Comparison of ENCODE assay signal across 1 cellular context in the genomic region with DNA sequence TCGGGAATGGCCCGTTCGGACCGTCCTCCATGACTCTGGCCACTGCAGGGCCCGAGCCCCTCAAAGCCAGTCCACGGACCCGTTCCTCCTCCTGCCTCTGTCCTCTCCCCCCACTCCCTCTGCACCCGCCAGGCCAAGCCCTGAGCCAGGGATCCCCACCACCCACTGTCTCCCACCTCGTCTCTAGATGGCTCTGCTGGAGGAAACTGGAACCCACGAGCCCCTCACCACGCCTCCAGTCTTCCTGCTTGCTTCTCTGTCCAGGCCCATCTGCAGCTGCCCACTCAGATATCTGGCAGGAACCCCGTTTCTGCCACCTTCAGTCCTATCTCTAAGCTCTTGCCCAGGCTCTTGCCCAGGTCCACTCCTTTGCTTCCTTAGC.
TF ChIP-seq lines count a peak whose summit lies in the region.

No MANE protein-coding gene starts in this region.

TF ChIP-seq in K562, 482 proteins besides CTCF, POLR2A, EP300 and RAD21:
- TF ChIP-seq XRCC5 (IDR thresholded peaks at IDR 0.05; ENCODE audit: low read depth, low read length) (no peak), TSC22D4 (tag; IDR thresholded peaks at IDR 0.05) (no peak), HMGN3 (IDR thresholded peaks at IDR 0.05; ENCODE audit: borderline replicate concordance, extremely low read depth, insufficient read length, low read depth, low read length) (peak; percentile 7), TFAM (CRISPR knock-in tag; conservative IDR thresholded peaks at IDR 0.05) (no peak), KLF6 (CRISPR knock-in tag; IDR thresholded peaks at IDR 0.05; ENCODE audit: borderline replicate concordance) (no peak), ZKSCAN3 (CRISPR knock-in tag; IDR thresholded peaks at IDR 0.05) (no peak), CREM (IDR thresholded peaks at IDR 0.05; ENCODE audit: low read depth) (no peak), MAZ (CRISPR knock-in tag; conservative IDR thresholded peaks at IDR 0.05 in 1 of 2, IDR thresholded peaks at IDR 0.05 in 1 of 2) (no peak), ZNF316 (IDR thresholded peaks at IDR 0.05) (peak; percentile 14; the same call in 1 of the 2 replicates), STAT6 (CRISPR knock-in tag; IDR thresholded peaks at IDR 0.05) (no peak)
- TF ChIP-seq, protein P1, sequence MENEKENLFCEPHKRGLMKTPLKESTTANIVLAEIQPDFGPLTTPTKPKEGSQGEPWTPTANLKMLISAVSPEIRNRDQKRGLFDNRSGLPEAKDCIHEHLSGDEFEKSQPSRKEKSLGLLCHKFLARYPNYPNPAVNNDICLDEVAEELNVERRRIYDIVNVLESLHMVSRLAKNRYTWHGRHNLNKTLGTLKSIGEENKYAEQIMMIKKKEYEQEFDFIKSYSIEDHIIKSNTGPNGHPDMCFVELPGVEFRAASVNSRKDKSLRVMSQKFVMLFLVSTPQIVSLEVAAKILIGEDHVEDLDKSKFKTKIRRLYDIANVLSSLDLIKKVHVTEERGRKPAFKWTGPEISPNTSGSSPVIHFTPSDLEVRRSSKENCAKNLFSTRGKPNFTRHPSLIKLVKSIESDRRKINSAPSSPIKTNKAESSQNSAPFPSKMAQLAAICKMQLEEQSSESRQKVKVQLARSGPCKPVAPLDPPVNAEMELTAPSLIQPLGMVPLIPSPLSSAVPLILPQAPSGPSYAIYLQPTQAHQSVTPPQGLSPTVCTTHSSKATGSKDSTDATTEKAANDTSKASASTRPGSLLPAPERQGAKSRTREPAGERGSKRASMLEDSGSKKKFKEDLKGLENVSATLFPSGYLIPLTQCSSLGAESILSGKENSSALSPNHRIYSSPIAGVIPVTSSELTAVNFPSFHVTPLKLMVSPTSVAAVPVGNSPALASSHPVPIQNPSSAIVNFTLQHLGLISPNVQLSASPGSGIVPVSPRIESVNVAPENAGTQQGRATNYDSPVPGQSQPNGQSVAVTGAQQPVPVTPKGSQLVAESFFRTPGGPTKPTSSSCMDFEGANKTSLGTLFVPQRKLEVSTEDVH (IDR thresholded peaks at IDR 0.05; ENCODE audit: low read depth, partially characterized antibody), result no peak
